Comparison of ENCODE assay signal across 10 cellular contexts in genomic region chr6:142887534-142887933, GRCh38. TPM values are rescaled to one million over a fixed set of nuclear protein-coding genes. Genes with fewer than 3 reads are reported as not detected.
DNase-seq lines count a peak whose midpoint lies in the region; ATAC-seq and TF ChIP-seq lines count a peak whose summit lies in the region.
"Had no signal": no experiment of that assay in that cellular context is flagged by ENCODE, and none has a peak within 500 bp of the region (broad histone marks: within the 10 kb centered on the region; RNA-seq: fewer than 3 reads in every experiment).

No MANE protein-coding gene starts in this region.

- H3K27me3 Mint-ChIP-seq in CD4-positive, alpha-beta T cell = no peaks in the 10 kb centered on the region
- no peaks in the 10 kb centered on the region for H3K27me3 Mint-ChIP-seq in GM23338 (ENCODE audit: insufficient read depth, low read depth, poor library complexity)
- H3K27me3 Mint-ChIP-seq in activated CD4-positive, alpha-beta memory T cell treated with anti-CD3 and anti-CD28 coated beads for 36 hours = no peaks in the 10 kb centered on the region

- peak overlapping the region; percentile 75 for H3K27ac ChIP-seq in CD4-positive, alpha-beta T cell (ENCODE audit: low read depth, low read length)
- H3K27ac ChIP-seq in GM23338 (ENCODE audit: low read depth) (no peak overlapping the region), foreskin keratinocyte (peak overlapping the region; percentile 96)

- POLR2A ChIA-PET in CD4-positive, alpha-beta T cell (lab: Charles Lee) = interaction anchor here (3.4 to 6.5 kb wide), 2 partner anchors 16 to 40 kb away, joined by 42 to 74 read pairs; no protein-coding TSS in a partner anchor
- POLR2A ChIA-PET in activated CD4-positive, alpha-beta memory T cell treated with anti-CD3 and anti-CD28 coated beads for 36 hours (lab: Charles Lee) = no interaction called here

- H4K20me1 ChIP-seq in GM23338 (replicated peaks; ENCODE audit: insufficient read depth) = no peaks in the 10 kb centered on the region

- no peaks in the 10 kb centered on the region for H3K9me3 Mint-ChIP-seq in CD4-positive, alpha-beta T cell
- H3K9me3 Mint-ChIP-seq in GM23338 = no peaks in the 10 kb centered on the region
- H3K9me3 Mint-ChIP-seq in activated CD4-positive, alpha-beta memory T cell treated with anti-CD3 and anti-CD28 coated beads for 36 hours = no peaks in the 10 kb centered on the region

- DNase-seq in CD4-positive, alpha-beta T cell = no peak
- DNase-seq in GM23338 (ENCODE audit: low spot score) = no peak
- DNase-seq in activated CD4-positive, alpha-beta memory T cell treated with anti-CD3 and anti-CD28 coated beads for 36 hours = no peak
- no peak for DNase-seq in foreskin keratinocyte
- no peak for DNase-seq in DMS153 treated with DMSO at 0.1 percent for 48 hours (lab: John Stamatoyannopoulos, UW; ENCODE audit: unreplicated experiment)
- DNase-seq in stimulated activated CD8-positive, alpha-beta memory T cell treated with anti-CD3 and anti-CD28 coated beads, Interleukin-4, amount 100 ng/mL, for 48 hours = no peak
- DNase-seq in NCI-H345 treated with DMSO at 0.1 percent for 48 hours (lab: John Stamatoyannopoulos, UW; ENCODE audit: unreplicated experiment) = no peak
- DNase-seq: activated effector memory CD4-positive, alpha-beta T cell treated with Interleukin-2 at 50 U/mL for 16 hours had no signal

- H3K4me3 ChIP-seq in GM23338 = no peak overlapping the region
- H3K4me3 ChIP-seq: K562 had no signal

- H3K36me3 ChIP-seq in GM23338 (ENCODE audit: insufficient read depth) = no peaks in the 10 kb centered on the region

- TF ChIP-seq CTCF in CD4-positive, alpha-beta T cell (IDR thresholded peaks at IDR 0.05) = no peak
- TF ChIP-seq CTCF in GM23338 (conservative IDR thresholded peaks at IDR 0.05; ENCODE audit: low read depth in 2 of 2) = no peak
- no peak for TF ChIP-seq CTCF in foreskin keratinocyte (conservative IDR thresholded peaks at IDR 0.05)

- H3K4me1 Mint-ChIP-seq in CD4-positive, alpha-beta T cell (ENCODE audit: low read depth) = peaks cover 96% of the 10 kb centered on the region
- H3K4me1 Mint-ChIP-seq in GM23338 = peaks cover 54% of the 10 kb centered on the region
- H3K4me1 Mint-ChIP-seq in activated CD4-positive, alpha-beta memory T cell treated with anti-CD3 and anti-CD28 coated beads for 36 hours (ENCODE audit: low read depth) = peaks cover 88% of the 10 kb centered on the region

- peaks cover 7% of the 10 kb centered on the region; the same call in 1 of the 2 replicates for H3K79me2 ChIP-seq in GM23338 (replicated peaks; ENCODE audit: insufficient read depth)

- ATAC-seq in CD4-positive, alpha-beta T cell (ENCODE audit: poor library complexity) = no peak
- ATAC-seq in GM23338 = no peak
- no peak for ATAC-seq in foreskin keratinocyte
- no peak for ATAC-seq in GM18867 (IDR thresholded peaks at IDR 0.05; ENCODE audit: unreplicated experiment)

- H3K9me2 ChIP-seq in GM23338 (ENCODE audit: insufficient read depth) = no peaks in the 10 kb centered on the region

- peaks cover 15% of the 10 kb centered on the region for H3K36me3 Mint-ChIP-seq in CD4-positive, alpha-beta T cell (ENCODE audit: low read depth)
- H3K36me3 Mint-ChIP-seq in GM23338 (ENCODE audit: low read depth) = no peaks in the 10 kb centered on the region
- peaks cover 2% of the 10 kb centered on the region for H3K36me3 Mint-ChIP-seq in activated CD4-positive, alpha-beta memory T cell treated with anti-CD3 and anti-CD28 coated beads for 36 hours

- H3K4me2 ChIP-seq in GM23338 = no peak overlapping the region

- intact Hi-C loops in CD4-positive, alpha-beta T cell (cut with DNase I, micrococcal nuclease) = loop anchor here (2.0 to 10.0 kb wide), 5 partner anchors 60 to 323 kb away; partner anchors contain the start of gene HIVEP2 (in 1 of the 2)
- intact Hi-C loops in activated CD4-positive, alpha-beta memory T cell treated with anti-CD3 and anti-CD28 coated beads for 36 hours (cut with micrococcal nuclease) = loop anchor here (1.0 to 5.0 kb wide), 4 partner anchors 15 to 115 kb away; no protein-coding TSS in a partner anchor

- peak overlapping the region; percentile 91 for H3K27ac Mint-ChIP-seq in CD4-positive, alpha-beta T cell
- H3K27ac Mint-ChIP-seq in GM23338 = peak overlapping the region; percentile 80; the same call in 1 of the 2 replicates
- peak overlapping the region; percentile 97 for H3K27ac Mint-ChIP-seq in activated CD4-positive, alpha-beta memory T cell treated with anti-CD3 and anti-CD28 coated beads for 36 hours

- H2AFZ ChIP-seq in GM23338 = no peak overlapping the region

- H3K4me1 ChIP-seq in GM23338 (ENCODE audit: insufficient read depth) = peaks cover 31% of the 10 kb centered on the region
- peaks cover 31% of the 10 kb centered on the region for H3K4me1 ChIP-seq in foreskin keratinocyte

- CTCF ChIA-PET in CD4-positive, alpha-beta T cell (lab: Charles Lee) = no interaction called here
- CTCF ChIA-PET in activated CD4-positive, alpha-beta memory T cell treated with anti-CD3 and anti-CD28 coated beads for 36 hours (lab: Charles Lee) = no interaction called here

- H3K27me3 ChIP-seq in CD4-positive, alpha-beta T cell (ENCODE audit: control insufficient read depth, insufficient read depth, low read length) = no peaks in the 10 kb centered on the region
- H3K27me3 ChIP-seq in GM23338 (ENCODE audit: insufficient read depth) = no peaks in the 10 kb centered on the region
- H3K27me3 ChIP-seq in foreskin keratinocyte = no peaks in the 10 kb centered on the region

- H3K9me3 ChIP-seq in CD4-positive, alpha-beta T cell (ENCODE audit: control insufficient read depth, low read length) = no peaks in the 10 kb centered on the region

- no peaks in the 10 kb centered on the region for H3F3A ChIP-seq in GM23338 (replicated peaks; ENCODE audit: low read depth)

- peak overlapping the region; percentile 49 for H3K4me3 Mint-ChIP-seq in CD4-positive, alpha-beta T cell
- H3K4me3 Mint-ChIP-seq in GM23338 = no peak overlapping the region
- peak overlapping the region; percentile 55 for H3K4me3 Mint-ChIP-seq in activated CD4-positive, alpha-beta memory T cell treated with anti-CD3 and anti-CD28 coated beads for 36 hours

TF ChIP-seq in GM23338, 12 proteins besides CTCF, POLR2A, EP300 and RAD21 (continues in another document):
- TF ChIP-seq NANOG (IDR thresholded peaks at IDR 0.05; ENCODE audit: borderline replicate concordance) (no peak), ZNF114 (CRISPR knock-in tag; IDR thresholded peaks at IDR 0.05) (no peak), EZH2phosphoT487 (IDR thresholded peaks at IDR 0.05; ENCODE audit: unreplicated experiment) (no peak), ETS1 (IDR thresholded peaks at IDR 0.05) (no peak), REST (IDR thresholded peaks at IDR 0.05; ENCODE audit: unreplicated experiment) (no peak), ZNF331 (CRISPR knock-in tag; IDR thresholded peaks at IDR 0.05; ENCODE audit: low read depth) (no peak), JUNB (IDR thresholded peaks at IDR 0.05; ENCODE audit: unreplicated experiment) (no peak), EZH2 (IDR thresholded peaks at IDR 0.05; ENCODE audit: low read depth, unreplicated experiment) (no peak), CREB1 (CRISPR knock-in tag; IDR thresholded peaks at IDR 0.05; ENCODE audit: low read depth) (no peak)

RNA-seq across cellular contexts. Expression of gene HIVEP2, which starts 57.4 kb away (rescaled TPM):
- 10 to 100 TPM; 48.4 to 48.6 TPM for total RNA-seq in CD4-positive, alpha-beta T cell
- total RNA-seq in GM23338 (2014; rRNA removed; shearing (Covaris generic)) = 6.6 and 7.4 TPM in 2 replicates
- polyA plus RNA-seq in GM23338 (2016; fragmentation: Nextera tagmentation; extraction: Ambion mirVana) (1.5 and 1.6 TPM in 2 replicates), foreskin keratinocyte (2.1 and 2.5 TPM in 2 replicates)
- 10 to 100 TPM; 24.3 to 25.1 TPM for total RNA-seq in activated CD4-positive, alpha-beta memory T cell treated with anti-CD3 and anti-CD28 coated beads for 36 hours
- 19.5 and 19.8 TPM in 2 replicates for total RNA-seq in foreskin keratinocyte
